ENCODE assay signal across 20 cellular contexts in the genomic region with DNA sequence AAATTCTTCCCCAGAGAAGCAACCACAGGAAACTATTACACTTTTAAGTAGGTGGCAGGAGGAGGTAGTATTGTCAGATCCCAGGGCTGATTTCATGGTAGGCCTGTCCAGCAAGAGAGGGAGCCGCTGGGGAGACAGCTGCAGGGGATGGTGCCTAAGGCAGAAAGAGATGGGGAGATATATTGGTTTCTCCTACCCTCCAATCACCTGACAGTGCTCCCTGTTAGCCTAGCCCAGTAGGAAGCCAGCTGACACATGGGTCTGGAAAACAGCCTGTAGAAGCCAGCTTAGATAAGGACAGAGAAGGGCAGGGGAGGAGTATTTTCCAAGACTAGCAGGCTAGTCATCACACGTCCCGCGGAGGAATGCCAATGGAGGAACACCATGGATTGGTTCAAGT. TPM values are rescaled to one million over a fixed set of nuclear protein-coding genes. Genes with fewer than 3 reads are reported as not detected.
DNase-seq lines count a peak whose midpoint lies in the region; FAIRE-seq and TF ChIP-seq lines count a peak whose summit lies in the region.
"Had no signal": no experiment of that assay in that cellular context is flagged by ENCODE, and none has a peak within 500 bp of the region (broad histone marks: within the 10 kb centered on the region; RNA-seq: fewer than 3 reads in every experiment).

No MANE protein-coding gene starts in this region.

- no peak overlapping the region for H3K4me3 ChIP-seq in Caco-2 (ENCODE audit: low read depth, low read length)
- H3K4me3 ChIP-seq: BLaER1, GM12878 had no signal

- H3K27ac Mint-ChIP-seq in Caco-2 (ENCODE audit: unreplicated experiment) (peak overlapping the region; percentile 76), glutamatergic neuron (ENCODE audit: unreplicated experiment) (no peak overlapping the region)
- H3K27ac Mint-ChIP-seq in activated CD4-positive, alpha-beta memory T cell treated with anti-CD3 and anti-CD28 coated beads for 36 hours, result no peak overlapping the region
- H3K27ac Mint-ChIP-seq: CD8-positive, alpha-beta memory T cell had no signal

- H3K4me3 Mint-ChIP-seq in Caco-2 (ENCODE audit: unreplicated experiment) (no peak overlapping the region), glutamatergic neuron (ENCODE audit: unreplicated experiment) (no peak overlapping the region)
- no peak overlapping the region for H3K4me3 Mint-ChIP-seq in activated CD4-positive, alpha-beta memory T cell treated with anti-CD3 and anti-CD28 coated beads for 36 hours
- H3K4me3 Mint-ChIP-seq: CD8-positive, alpha-beta memory T cell had no signal

- no peak for TF ChIP-seq CTCF in Caco-2 (IDR thresholded peaks at IDR 0.05; ENCODE audit: insufficient read depth in 1 of 2, low read depth in 1 of 2, low read length in 1 of 2, severe bottlenecking in 1 of 2, unreplicated experiment in 1 of 2)
- no peak for TF ChIP-seq CTCF in glutamatergic neuron (IDR thresholded peaks at IDR 0.05; ENCODE audit: partially characterized antibody, unreplicated experiment)

- no TSS peak for BruUV-seq in Caco-2 (replicated peaks; lab: Mats Ljungman, UMichigan)

- no peaks in the 10 kb centered on the region for H3K9me3 ChIP-seq in Caco-2
- H3K9me3 ChIP-seq: BLaER1, SK-N-SH had no signal

- TF ChIP-seq POLR2A in H54 (IDR thresholded peaks at IDR 0.05; ENCODE audit: low read depth, low read length), result no peak

- H3K9me3 Mint-ChIP-seq in Caco-2 (ENCODE audit: unreplicated experiment) (no peaks in the 10 kb centered on the region), glutamatergic neuron (ENCODE audit: unreplicated experiment) (no peaks in the 10 kb centered on the region)
- H3K9me3 Mint-ChIP-seq in activated CD4-positive, alpha-beta memory T cell treated with anti-CD3 and anti-CD28 coated beads for 36 hours, result no peaks in the 10 kb centered on the region
- H3K9me3 Mint-ChIP-seq: CD8-positive, alpha-beta memory T cell had no signal

- H3K36me3 Mint-ChIP-seq in Caco-2 (ENCODE audit: insufficient read depth, unreplicated experiment) (peaks cover 14% of the 10 kb centered on the region), glutamatergic neuron (ENCODE audit: unreplicated experiment) (no peaks in the 10 kb centered on the region)
- no peaks in the 10 kb centered on the region for H3K36me3 Mint-ChIP-seq in activated CD4-positive, alpha-beta memory T cell treated with anti-CD3 and anti-CD28 coated beads for 36 hours

- intact Hi-C loops in Caco-2 (cut with micrococcal nuclease; ENCODE audit: unreplicated experiment), result loop anchor here (5.0 to 10.0 kb wide), 3 partner anchors 71 to 579 kb away; no protein-coding TSS in a partner anchor
- intact Hi-C loops in activated CD4-positive, alpha-beta memory T cell treated with anti-CD3 and anti-CD28 coated beads for 36 hours (cut with micrococcal nuclease), result no loop called here

- H3K36me3 ChIP-seq in Caco-2 (ENCODE audit: control insufficient read depth, insufficient read depth, low read length), result no peaks in the 10 kb centered on the region
- H3K36me3 ChIP-seq: BLaER1 had no signal

- CTCF ChIA-PET in Caco-2 (lab: Charles Lee), result no interaction called here
- CTCF ChIA-PET in activated CD4-positive, alpha-beta memory T cell treated with anti-CD3 and anti-CD28 coated beads for 36 hours (lab: Charles Lee), result no interaction called here

- H3K27me3 Mint-ChIP-seq in Caco-2 (ENCODE audit: insufficient read depth, unreplicated experiment), result no peaks in the 10 kb centered on the region
- no peaks in the 10 kb centered on the region for H3K27me3 Mint-ChIP-seq in glutamatergic neuron (ENCODE audit: unreplicated experiment)
- no peaks in the 10 kb centered on the region for H3K27me3 Mint-ChIP-seq in activated CD4-positive, alpha-beta memory T cell treated with anti-CD3 and anti-CD28 coated beads for 36 hours
- H3K27me3 Mint-ChIP-seq: CD8-positive, alpha-beta memory T cell had no signal

- no peaks in the 10 kb centered on the region for H3K27me3 ChIP-seq in Caco-2 (replicated peaks; ENCODE audit: control insufficient read depth, insufficient read depth, low read length)
- H3K27me3 ChIP-seq: BLaER1 had no signal

- FAIRE-seq in H54 (lab: Jason Lieb, UNC), result no peak
- FAIRE-seq: GM12878 had no signal

- DNase-seq in A172 (ENCODE audit: low spot score) (peak; percentile 19), Caco-2 (peak in 1 of 2 experiments; percentile 74), UCSD-AML1 (lab: John Stamatoyannopoulos, UW; ENCODE audit: unreplicated experiment) (peak; percentile 7), glutamatergic neuron (peak; percentile 17), GF-D8 (lab: John Stamatoyannopoulos, UW) (no peak), H54 (ENCODE audit: insufficient read length, low spot score) (no peak), NCI-H2196 (lab: John Stamatoyannopoulos, UW; ENCODE audit: unreplicated experiment) (no peak)
- DNase-seq in activated CD4-positive, alpha-beta memory T cell treated with anti-CD3 and anti-CD28 coated beads for 36 hours, result no peak
- DNase-seq: CD8-positive, alpha-beta memory T cell; DMS 273 treated with DMSO at 0.1 percent for 48 hours; EL; HCEC 1CT; IMR-90; MV-4-11; NCI-H1417 treated with DMSO at 0.1 percent for 48 hours; NCI-H446 treated with DMSO at 0.1 percent for 48 hours; NCI-H774; SK-N-SH had no signal

- peaks cover 39% of the 10 kb centered on the region for H3K4me1 Mint-ChIP-seq in Caco-2 (ENCODE audit: low read depth, unreplicated experiment)
- peaks cover 18% of the 10 kb centered on the region for H3K4me1 Mint-ChIP-seq in glutamatergic neuron (ENCODE audit: low read depth, unreplicated experiment)
- H3K4me1 Mint-ChIP-seq in activated CD4-positive, alpha-beta memory T cell treated with anti-CD3 and anti-CD28 coated beads for 36 hours (ENCODE audit: low read depth), result peaks cover 3% of the 10 kb centered on the region
- H3K4me1 Mint-ChIP-seq: CD8-positive, alpha-beta memory T cell had no signal

- POLR2A ChIA-PET in Caco-2 (lab: Charles Lee), result no interaction called here
- POLR2A ChIA-PET in activated CD4-positive, alpha-beta memory T cell treated with anti-CD3 and anti-CD28 coated beads for 36 hours (lab: Charles Lee), result no interaction called here

- H3K4me1 ChIP-seq in Caco-2, result peaks cover 70% of the 10 kb centered on the region
- H3K4me1 ChIP-seq: BLaER1 had no signal

RNA-seq across cellular contexts. Expression of a gene that starts 8.2 kb away (rescaled TPM):
- 30.9 and 34.8 TPM in 2 replicates for total RNA-seq in A172 (2014; rRNA removed; shearing (Covaris generic))
- total RNA-seq in Caco-2 (2022) (31.6 and 32.9 TPM in 2 replicates), glutamatergic neuron (ENCODE audit: unreplicated experiment) (19.4 TPM)
- total RNA-seq in activated CD4-positive, alpha-beta memory T cell treated with anti-CD3 and anti-CD28 coated beads for 36 hours, result 10 to 100 TPM; 10.6 to 12.3 TPM

Comparison
In these comparisons a context has a peak if more than half of its experiments do, and no peak if none do; other contexts are left out.
1. DNase-seq: peak in A172 (single experiment), UCSD-AML1 (single experiment) and glutamatergic neuron (single experiment); none in activated CD4-positive, alpha-beta memory T cell treated with anti-CD3 and anti-CD28 coated beads for 36 hours (single experiment), GF-D8 (single experiment), H54 (single experiment) and NCI-H2196 (single experiment).